Comparison of ENCODE assay signal across 16 cellular contexts in genomic region chr1:243443557-243443956, GRCh38.
"Had no signal": no experiment of that assay in that cellular context is flagged by ENCODE, and none has a peak within 500 bp of the region (broad histone marks: within the 10 kb centered on the region; RNA-seq: fewer than 3 reads in every experiment).

No MANE protein-coding gene starts in this region.

- DNase-seq: activated CD4-positive, CD25-positive, alpha-beta regulatory T cell treated with anti-CD3 and anti-CD28 coated beads, Interleukin-2, amount 50 U/mL, for 72 hours; activated naive CD4-positive, alpha-beta T cell treated with Interleukin-2 at 50 U/mL for 16 hours; activated T-cell treated with anti-CD3 and anti-CD28 coated beads for 4 hours; brain microvascular endothelial cell; gastrocnemius medialis; left lung; mesendoderm; nucleus accumbens; stimulated activated CD4-positive, alpha-beta T cell treated with anti-CD3 and anti-CD28 coated beads, Interleukin-15, amount 100 ng/mL, for 24 hours; stimulated activated CD4-positive, alpha-beta T cell treated with anti-CD3 and anti-CD28 coated beads, Interleukin-4, amount 100 ng/mL, for 1 hour; stimulated activated naive B cell treated with anti-CD40 and anti-IgM and Interleukin-4, amounts not matched to agents 10 μg/mL and 1 μg/mL and 100 μg/mL, for 72 hours had no signal

- H3K27ac ChIP-seq: brain microvascular endothelial cell, gastrocnemius medialis, hepatocyte, tibial nerve, vagina had no signal

- H3K36me3 ChIP-seq: gastrocnemius medialis, vagina had no signal

- H3K4me2 ChIP-seq: hepatocyte had no signal

- H3K27me3 ChIP-seq: brain microvascular endothelial cell, gastrocnemius medialis, hepatocyte, left lung, tibial nerve, vagina had no signal

- H3K4me3 ChIP-seq: gastrocnemius medialis, hepatocyte, left lung, tibial nerve, vagina had no signal

- ATAC-seq: activated T-helper 17 cell treated with anti-CD3 and anti-CD28 coated beads, Interleukin-2, amount 50 U/mL, for 72 hours; gastrocnemius medialis; left lung; natural killer cell treated with Interleukin-12 subunit alpha and Interleukin-12 subunit beta and Interleukin-15 and Interleukin-18, amount 100 ng/mL, for 72 hours; stimulated activated naive B cell treated with anti-CD40 and anti-IgM and Interleukin-4, amounts not matched to agents 10 μg/mL and 1 μg/mL and 100 μg/mL, for 72 hours had no signal

- H3K9me3 ChIP-seq: gastrocnemius medialis, left lung, tibial nerve, vagina had no signal
